9 cellular contexts compared by ENCODE assay signal in genomic region chr14:35534130-35534883, GRCh38. TPM values are rescaled to one million over a fixed set of nuclear protein-coding genes. Genes with fewer than 3 reads are reported as not detected.
A peak's percentile ranks its signal among the peaks of the same experiment; 100 is the strongest.
DNase-seq lines count a peak whose midpoint lies in the region; ATAC-seq and TF ChIP-seq lines count a peak whose summit lies in the region.
"Had no signal": no experiment of that assay in that cellular context is flagged by ENCODE, and none has a peak within 500 bp of the region (broad histone marks: within the 10 kb centered on the region; RNA-seq: fewer than 3 reads in every experiment).

Gene INSM2 (plus strand): TSS chr14:35534164. CDS start chr14:35534253, 89 bp downstream.

- H3K9me3 ChIP-seq in fibroblast of lung (ENCODE audit: control insufficient read depth, insufficient read depth, low read depth, low read length) = no peaks in the 10 kb centered on the region
- H3K9me3 ChIP-seq in neutrophil = no peaks in the 10 kb centered on the region

- no peak within 1 kb of the TSS for H3K9ac ChIP-seq in fibroblast of lung (ENCODE audit: insufficient read depth, low read length)

- TF ChIP-seq CTCF in WTC11 (IDR thresholded peaks at IDR 0.05) (no peak), fibroblast of lung (conservative IDR thresholded peaks at IDR 0.05 in 1 of 2, IDR thresholded peaks at IDR 0.05 in 1 of 2; ENCODE audit: low read depth in 1 of 2, low read length in 2 of 2) (peak in 1 of 2 donors; percentile 10), neutrophil (IDR thresholded peaks at IDR 0.05) (no peak)

- H3K36me3 Mint-ChIP-seq in WTC11 = no peaks in the 10 kb centered on the region

- peaks cover 85% of the 10 kb centered on the region for H3K27me3 Mint-ChIP-seq in WTC11 (ENCODE audit: low read depth)

- H3K27ac Mint-ChIP-seq in WTC11 = no peak within 1 kb of the TSS

- H4K20me1 ChIP-seq in fibroblast of lung (ENCODE audit: control insufficient read depth, extremely low read depth, insufficient read depth, low read length) = no peaks in the 10 kb centered on the region

- H3K27me3 ChIP-seq in fibroblast of lung (ENCODE audit: control insufficient read depth, insufficient read depth, low read length) (peaks cover 31% of the 10 kb centered on the region), neutrophil (peaks cover 84% of the 10 kb centered on the region)

- H3K79me2 ChIP-seq in fibroblast of lung (ENCODE audit: control insufficient read depth, insufficient read depth, low read length) = no peaks in the 10 kb centered on the region

- H3K27ac ChIP-seq in fibroblast of lung (ENCODE audit: insufficient read depth, low read length) (no peak within 1 kb of the TSS), neutrophil (no peak within 1 kb of the TSS)

- H3K4me1 ChIP-seq in fibroblast of lung (ENCODE audit: control insufficient read depth, extremely low read depth, insufficient read depth, low read length) (peaks cover 4% of the 10 kb centered on the region), neutrophil (ENCODE audit: control insufficient read depth in 1 of 2, insufficient read depth in 1 of 2, low read depth in 1 of 2, low read length in 1 of 2) (peaks cover 18 to 21% of the 10 kb centered on the region in 2 experiments)

- peaks cover 11% of the 10 kb centered on the region for H3K4me1 Mint-ChIP-seq in WTC11

- H3K4me3 ChIP-seq in fibroblast of lung (replicated peaks in 1 of 4; ENCODE audit: control extremely low read depth in 1 of 4, insufficient read depth in 1 of 4, low read depth in 3 of 4, low read length in 4 of 4) (peak within 1 kb of the TSS; percentile 51 to 62 (median 54)), neutrophil (ENCODE audit: low read depth in 1 of 2, low read length in 1 of 2) (peak within 1 kb of the TSS; percentile 12 to 15)

- CTCF ChIA-PET in WTC11 (lab: Charles Lee) = interaction anchor here (0.7 to 2.2 kb wide), 10 partner anchors 12 to 536 kb away, joined by 3 to 15 read pairs (median 3); partner anchors contain the start of gene BRMS1L

- POLR2A ChIA-PET in WTC11 (lab: Charles Lee) = interaction anchor here (0.8 to 1.2 kb wide), 2 partner anchors 23 to 292 kb away, joined by 3 to 4 read pairs; partner anchors contain the start of gene BRMS1L

- ATAC-seq in GM18868 (IDR thresholded peaks at IDR 0.05; ENCODE audit: unreplicated experiment) (peak; percentile 20), HG03432 (IDR thresholded peaks at IDR 0.05; ENCODE audit: unreplicated experiment) (peak; percentile 20), WTC11 (peak; percentile 13)

- peak within 1 kb of the TSS; percentile 97 for H3K4me2 ChIP-seq in fibroblast of lung (ENCODE audit: extremely low read depth, insufficient read depth, low read length)

- DNase-seq in AG08396 (ENCODE audit: low spot score) (peak; percentile 6), WTC11 (ENCODE audit: low spot score) (no peak), fibroblast of lung (ENCODE audit: low read depth in 2 of 2) (peak in 1 of 2 donors; percentile 4), hepatic stellate cell (ENCODE audit: low spot score) (no peak), islet precursor cell (no peak)

- H3K36me3 ChIP-seq in fibroblast of lung (ENCODE audit: control insufficient read depth, insufficient read depth, low read length) (no peaks in the 10 kb centered on the region), neutrophil (no peaks in the 10 kb centered on the region)

- H2AFZ ChIP-seq in fibroblast of lung (ENCODE audit: low read length) = peak within 1 kb of the TSS; percentile 71

- H3K4me3 Mint-ChIP-seq in WTC11 = peak within 1 kb of the TSS; percentile 70

- no peaks in the 10 kb centered on the region for H3K9me3 Mint-ChIP-seq in WTC11

TF ChIP-seq in WTC11, 78 proteins besides CTCF, POLR2A, EP300 and RAD21 (continues in another document):
- TF ChIP-seq CBFB (CRISPR knock-in tag; IDR thresholded peaks at IDR 0.05; ENCODE audit: low read depth) = no peak
- TF ChIP-seq GRHL2 (CRISPR knock-in tag; IDR thresholded peaks at IDR 0.05; ENCODE audit: insufficient replicate concordance, severe bottlenecking) = no peak
- no peak for TF ChIP-seq ZNF138 (CRISPR knock-in tag; conservative IDR thresholded peaks at IDR 0.05)
- TF ChIP-seq CDX4 (CRISPR knock-in tag; IDR thresholded peaks at IDR 0.05; ENCODE audit: borderline replicate concordance) = no peak
- no peak for TF ChIP-seq CREB1 (CRISPR knock-in tag; IDR thresholded peaks at IDR 0.05)
- no peak for TF ChIP-seq NR1H2 (CRISPR knock-in tag; IDR thresholded peaks at IDR 0.05)
- no peak for TF ChIP-seq ELF4 (CRISPR knock-in tag; IDR thresholded peaks at IDR 0.05; ENCODE audit: low read depth)
- TF ChIP-seq ZNF512 (CRISPR knock-in tag; IDR thresholded peaks at IDR 0.05; ENCODE audit: borderline replicate concordance) = no peak
- no peak for TF ChIP-seq TEAD4 (CRISPR knock-in tag; IDR thresholded peaks at IDR 0.05)
- TF ChIP-seq SMAD4 (CRISPR knock-in tag; IDR thresholded peaks at IDR 0.05) = no peak
- TF ChIP-seq ZNF219 (CRISPR knock-in tag; IDR thresholded peaks at IDR 0.05; ENCODE audit: borderline replicate concordance) = no peak
- TF ChIP-seq IRF1 (CRISPR knock-in tag; IDR thresholded peaks at IDR 0.05) = no peak
- no peak for TF ChIP-seq CREM (CRISPR knock-in tag; IDR thresholded peaks at IDR 0.05)
- no peak for TF ChIP-seq MAX (CRISPR knock-in tag; IDR thresholded peaks at IDR 0.05)
- TF ChIP-seq ZNF671 (CRISPR knock-in tag; IDR thresholded peaks at IDR 0.05) = no peak
- no peak for TF ChIP-seq SP1 (CRISPR knock-in tag; conservative IDR thresholded peaks at IDR 0.05)
- no peak for TF ChIP-seq ARID4B (CRISPR knock-in tag; IDR thresholded peaks at IDR 0.05; ENCODE audit: borderline replicate concordance)
- TF ChIP-seq ZNF317 (CRISPR knock-in tag; IDR thresholded peaks at IDR 0.05; ENCODE audit: borderline replicate concordance, low read depth) = no peak

RNA-seq across cellular contexts. Expression of gene INSM2, which starts in this region (rescaled TPM):
- total RNA-seq in WTC11 (2021) (0.07 TPM in 1 of 3 replicates, not detected in the others), fibroblast of lung (not detected in 2 replicates)
- polyA plus RNA-seq in fibroblast of lung = not detected in 2 replicates
- not detected in 2 replicates for polyA plus RNA-seq in fibroblast of lung (2012)
- not detected in 2 replicates for polyA minus RNA-seq in fibroblast of lung (ENCODE audit: low replicate concordance)
- total RNA-seq: lung microvascular endothelial cell had no signal

Comparison
In these comparisons a context has a peak if more than half of its experiments do, and no peak if none do; other contexts are left out.
1. Peak in ATAC-seq in WTC11; RNA of the gene not detected or under 1 TPM.